Comparison of ENCODE assay signal across 1 cellular context in the genomic region with DNA sequence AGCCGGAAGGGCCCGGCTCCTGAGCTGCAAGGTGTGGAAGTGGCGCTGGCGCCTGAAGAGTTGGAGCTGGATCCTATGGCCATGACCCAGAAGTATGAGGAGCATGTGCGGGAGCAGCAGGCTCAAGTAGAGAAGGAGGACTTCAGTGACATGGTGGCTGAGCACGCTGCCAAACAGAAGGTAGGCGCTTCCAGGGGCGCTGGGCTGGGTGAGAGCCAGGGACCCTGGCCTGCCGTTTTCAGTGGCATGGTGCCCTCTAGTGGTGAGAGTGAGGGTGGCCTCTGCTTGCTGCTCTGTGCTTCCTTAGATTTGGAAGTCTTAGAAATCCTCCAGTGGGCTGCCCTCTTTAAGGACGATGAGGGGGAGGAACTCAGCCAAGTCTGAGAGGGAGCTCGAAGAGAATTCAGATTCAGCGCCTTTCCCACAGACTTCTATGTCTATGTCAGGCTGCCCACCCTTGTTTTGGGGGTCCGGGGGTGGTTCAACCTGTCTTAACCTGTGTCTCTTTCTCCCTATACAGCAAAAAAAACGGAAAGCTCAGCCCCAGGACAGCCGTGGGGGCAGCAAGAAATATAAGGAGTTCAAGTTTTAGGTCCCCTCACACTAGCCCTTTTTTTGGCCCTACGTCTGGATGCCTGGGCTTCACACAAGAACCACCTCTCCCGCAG.
TF ChIP-seq lines count a peak whose summit lies in the region.

No MANE protein-coding gene starts in this region.

TF ChIP-seq in neural cell, 6 proteins besides CTCF, POLR2A, EP300 and RAD21:
- TF ChIP-seq MXI1 (conservative IDR thresholded peaks at IDR 0.05; ENCODE audit: poor library complexity, severe bottlenecking), result no peak
- peak; percentile 64 for TF ChIP-seq SMC3 (conservative IDR thresholded peaks at IDR 0.05; ENCODE audit: poor library complexity)
